In the genomic region with DNA sequence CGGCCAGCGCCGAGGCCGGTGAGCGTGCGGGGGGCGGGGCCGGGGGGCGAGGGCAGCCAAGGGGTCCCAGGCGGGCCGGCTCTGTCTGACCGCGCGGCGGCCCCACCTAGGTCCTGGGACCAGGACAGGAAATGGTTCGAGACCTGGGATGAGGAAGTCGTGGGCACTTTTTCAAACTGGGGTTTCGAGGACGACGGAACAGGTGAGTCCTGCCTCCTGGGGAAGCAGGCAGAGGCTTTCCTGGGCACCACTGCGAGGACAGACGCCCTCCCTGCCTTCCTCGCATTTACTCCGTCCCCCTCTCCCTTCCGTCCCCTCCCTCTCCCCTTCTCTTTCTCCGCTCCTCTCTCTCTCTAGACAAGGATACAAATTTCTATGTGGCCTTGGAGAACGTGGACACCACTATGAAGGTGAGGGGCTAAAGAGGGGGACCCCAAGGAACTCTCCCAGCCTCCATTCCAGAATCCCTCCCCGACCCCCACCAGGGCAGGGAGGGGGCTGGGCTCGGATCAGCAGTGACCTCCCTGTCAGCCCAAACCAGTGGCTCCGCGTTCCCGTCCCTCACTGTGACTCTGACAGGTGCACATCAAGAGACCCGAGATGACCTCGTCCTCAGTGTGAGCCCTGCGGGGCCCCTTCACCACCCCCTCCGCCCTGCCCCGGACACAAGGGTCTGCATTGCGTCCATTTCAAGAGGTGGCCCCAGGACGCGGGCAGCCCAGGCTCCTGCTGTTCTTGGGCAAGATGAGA, we compare ENCODE assay signal across 7 cellular contexts. TPM values are rescaled to one million over a fixed set of nuclear protein-coding genes. Genes with fewer than 3 reads are reported as not detected.
DNase-seq lines count a peak whose midpoint lies in the region; TF ChIP-seq lines count a peak whose summit lies in the region.

No MANE protein-coding gene starts in this region.

- peaks cover 36% of the 10 kb centered on the region for H3K27me3 ChIP-seq in HAP-1 (ENCODE audit: low read depth)
- H3K27me3 ChIP-seq in iPS DF 6.9 (ENCODE audit: control insufficient read depth, insufficient read depth, low read length), result peaks cover 3% of the 10 kb centered on the region; the same call in 1 of the 2 replicates
- peaks cover 39 to 73% (median 61%) of the 10 kb centered on the region in 3 donors for H3K27me3 ChIP-seq in sigmoid colon

- no peak for TF ChIP-seq POLR2A in sigmoid colon (IDR thresholded peaks at IDR 0.05)

- TF ChIP-seq CTCF in VCaP (conservative IDR thresholded peaks at IDR 0.05) (peak; percentile 71), sigmoid colon (IDR thresholded peaks at IDR 0.05) (no peak)

- no peaks in the 10 kb centered on the region; the same call in 1 of the 2 replicates for H3K9me3 ChIP-seq in HAP-1
- H3K9me3 ChIP-seq in iPS DF 6.9 (ENCODE audit: control insufficient read depth, insufficient read depth, low read length), result no peaks in the 10 kb centered on the region
- H3K9me3 ChIP-seq in sigmoid colon, result no peaks in the 10 kb centered on the region

- H3K4me1 ChIP-seq in HAP-1, result peaks cover 11% of the 10 kb centered on the region
- peaks cover 16% of the 10 kb centered on the region for H3K4me1 ChIP-seq in iPS DF 6.9 (ENCODE audit: control insufficient read depth, insufficient read depth, low read length)
- H3K4me1 ChIP-seq in sigmoid colon, result peaks cover 0 to 17% (median 16%) of the 10 kb centered on the region in 4 donors

- DNase-seq in HAP-1 (ENCODE audit: low spot score in 2 of 2), result peak in 1 of 2 experiments; percentile 22
- no peak for DNase-seq in iPS DF 6.9 (ENCODE audit: low read depth, low spot score)
- no peak for DNase-seq in sigmoid colon
- DNase-seq in NCI-H1694 (lab: John Stamatoyannopoulos, UW), result no peak
- no peak for DNase-seq in CD1c-positive myeloid dendritic cell (ENCODE audit: extremely low spot score)
- no peak for DNase-seq in AG20443 (ENCODE audit: low spot score)

- intact Hi-C loops in sigmoid colon (cut with DNase I), result no loop called here

- H3K4me3 ChIP-seq in HAP-1 (peak overlapping the region; percentile 42), iPS DF 6.9 (ENCODE audit: low read length) (peak overlapping the region; percentile 29; the same call in 1 of the 2 replicates), sigmoid colon (peak overlapping the region in 3 of 4 donors; percentile 19 to 33 (median 31))

- H3K36me3 ChIP-seq in HAP-1 (replicated peaks) (no peaks in the 10 kb centered on the region; the same call in 1 of the 2 replicates), iPS DF 6.9 (ENCODE audit: control insufficient read depth, insufficient read depth, low read length) (no peaks in the 10 kb centered on the region), sigmoid colon (no peaks in the 10 kb centered on the region)

- H3K27ac ChIP-seq in VCaP (no peak overlapping the region), iPS DF 6.9 (ENCODE audit: low read length) (no peak overlapping the region), sigmoid colon (peak overlapping the region in 1 of 4 donors; percentile 18)

- in situ Hi-C loops in HAP-1 (cut with MboI; ENCODE audit: low sequenced_read_pairs), result loop anchor here (5.0 kb wide), 1 partner anchor 86 kb away; no protein-coding TSS in a partner anchor

- no CpG with 5 or more reads among the region's 40 CpGs for whole genome bisulfite sequencing in iPS DF 6.9 (ENCODE audit: insufficient coverage, insufficient read length)
- WGBS in sigmoid colon, 2 donors, result 2 to 11% methylated on average over 40 of the region's 40 CpGs

- TF ChIP-seq EP300 in sigmoid colon (IDR thresholded peaks at IDR 0.05), result no peak

RNA-seq across cellular contexts. Expression of a gene that starts 2.6 kb away (rescaled TPM):
- total RNA-seq in sigmoid colon, result 1 to 10 TPM in 3 of 4 donors, under 1 TPM in 1; 0.14 to 8.6 (median 1.7) TPM
- polyA plus RNA-seq in sigmoid colon, result 100 to 1,000 TPM in 2 of 3 donors, 10 to 100 TPM in 1; 64.3 to 553 (median 136) TPM

RNA-seq across cellular contexts. Expression of a gene that starts 17.4 kb away (rescaled TPM):
- 1 to 10 TPM in 1 of 4 donors, under 1 TPM in 1, not detected in 2; 0.71 to 3.0 TPM for total RNA-seq in sigmoid colon
- polyA plus RNA-seq in sigmoid colon, result 10 to 100 TPM; 60.4 to 78.8 (median 73.9) TPM

RNA-seq across cellular contexts. Expression of a gene that starts 53.2 kb away (rescaled TPM):
- under 1 TPM in 2 of 4 donors, not detected in 2; under 0.01 to 0.83 TPM for total RNA-seq in sigmoid colon
- 1 to 10 TPM; 1.2 to 5.4 (median 5.1) TPM for polyA plus RNA-seq in sigmoid colon
